In the genomic region with DNA sequence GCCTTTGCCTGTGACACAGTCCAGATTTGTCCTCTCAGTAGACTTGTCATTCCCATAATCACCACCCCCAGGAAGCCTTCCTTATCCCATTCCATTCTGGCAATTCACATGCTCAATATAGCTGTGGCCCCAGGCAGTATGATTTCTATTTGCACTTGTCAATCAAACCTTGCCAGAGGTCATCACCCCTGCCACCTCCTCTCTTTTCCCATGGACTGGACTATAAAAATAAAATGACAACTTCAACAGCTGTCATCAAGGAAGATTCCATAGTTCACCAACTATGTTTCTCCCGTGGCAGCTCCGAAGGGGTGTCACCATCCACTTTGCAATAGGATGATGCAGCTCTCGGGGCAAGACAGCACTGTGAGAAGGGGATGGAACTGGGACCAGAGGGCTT, we compare ENCODE assay signal across 33 cellular contexts.
"Had no signal": no experiment of that assay in that cellular context is flagged by ENCODE, and none has a peak within 500 bp of the region (broad histone marks: within the 10 kb centered on the region; RNA-seq: fewer than 3 reads in every experiment).

No MANE protein-coding gene starts in this region.

- H3K9me3 ChIP-seq: colonic mucosa, esophagus muscularis mucosa, gastrocnemius medialis, heart left ventricle had no signal

- H3K4me1 ChIP-seq: colonic mucosa, esophagus muscularis mucosa, foreskin keratinocyte, gastrocnemius medialis, heart left ventricle had no signal

- H3K27me3 Mint-ChIP-seq: activated B cell treated with CpG ODN at 0.5 μM for 24 hours; activated CD8-positive, alpha-beta T cell treated with anti-CD3 and anti-CD28 coated beads for 36 hours; activated naive CD8-positive, alpha-beta T cell; activated T-helper 17 cell treated with anti-CD3 and anti-CD28 coated beads, Interleukin-2, amount 50 U/mL, for 72 hours had no signal

- H3K36me3 ChIP-seq: colonic mucosa, esophagus muscularis mucosa, gastrocnemius medialis, heart left ventricle, WERI-Rb-1 had no signal

- FAIRE-seq: astrocyte, endometrium, endothelial cell of umbilical vein had no signal

- H3K4me1 Mint-ChIP-seq: activated B cell treated with CpG ODN at 0.5 μM for 24 hours; activated T-helper 17 cell treated with anti-CD3 and anti-CD28 coated beads, Interleukin-2, amount 50 U/mL, for 72 hours had no signal

- DNase-seq: activated B cell treated with CpG ODN at 0.5 μM for 24 hours; activated CD4-positive, alpha-beta T cell treated with anti-CD3 and anti-CD28 coated beads for 48 hours; activated CD4-positive, alpha-beta T cell treated with anti-CD3 and anti-CD28 coated beads, Interleukin-2, amount 50 U/mL, for 1 hour; activated CD4-positive, alpha-beta T cell treated with anti-CD3 and anti-CD28 coated beads, Interleukin-2, amount 50 U/mL, for 48 hours; activated CD8-positive, alpha-beta memory T cell treated with anti-CD3 and anti-CD28 coated beads for 24 hours; activated CD8-positive, alpha-beta T cell treated with anti-CD3 and anti-CD28 coated beads for 36 hours; activated effector memory CD4-positive, alpha-beta T cell treated with Interleukin-2 at 50 U/mL for 16 hours; activated gamma-delta T cell treated with Interleukin-2 at 50 U/mL for 16 hours; activated naive CD4-positive, alpha-beta T cell treated with anti-CD3 and anti-CD28 coated beads, Interleukin-2, amount 50 U/mL, for 16 hours; activated naive CD4-positive, alpha-beta T cell treated with Interleukin-2 at 50 U/mL for 16 hours; activated T-cell treated with anti-CD3 and anti-CD28 coated beads, Interleukin-2, amount 50 U/mL, for 4 hours; amniotic stem cell; anterior cingulate cortex; caudate nucleus; colonic mucosa; effector CD8-positive, alpha-beta T cell; foreskin keratinocyte; gastrocnemius medialis; glutamatergic neuron; heart left ventricle; T-helper 1 cell; T-helper 17 cell; T1000; WERI-Rb-1 had no signal

- H3K27ac Mint-ChIP-seq: activated B cell treated with CpG ODN at 0.5 μM for 24 hours; activated CD8-positive, alpha-beta T cell treated with anti-CD3 and anti-CD28 coated beads for 36 hours; activated naive CD8-positive, alpha-beta T cell; activated T-helper 17 cell treated with anti-CD3 and anti-CD28 coated beads, Interleukin-2, amount 50 U/mL, for 72 hours; T-helper 17 cell; T-helper 2 cell treated with Interferon-gamma antibody and Interleukin-4, amounts not matched to agents 5 μg/mL and 100 μg/mL, for 36 hours had no signal

- H3K27ac ChIP-seq: colonic mucosa, epithelial cell of prostate, esophagus muscularis mucosa, foreskin keratinocyte, gastrocnemius medialis, heart left ventricle, WERI-Rb-1 had no signal

- H3K4me3 ChIP-seq: colonic mucosa, esophagus muscularis mucosa, gastrocnemius medialis, heart left ventricle had no signal

- ATAC-seq: activated CD4-positive, CD25-positive, alpha-beta regulatory T cell treated with anti-CD3 and anti-CD28 coated beads, Interleukin-2, amount 50 U/mL, for 24 hours; activated CD8-positive, alpha-beta T cell treated with anti-CD3 and anti-CD28 coated beads for 36 hours; activated T-cell treated with anti-CD3 and anti-CD28 coated beads, Interleukin-2, amount 50 U/mL, for 4 hours; activated T-helper 17 cell treated with anti-CD3 and anti-CD28 coated beads, Interleukin-2, amount 50 U/mL, for 72 hours; foreskin keratinocyte; gastrocnemius medialis; T-helper 17 cell had no signal

- H3K4me3 Mint-ChIP-seq: activated B cell treated with CpG ODN at 0.5 μM for 24 hours; activated CD8-positive, alpha-beta T cell treated with anti-CD3 and anti-CD28 coated beads for 36 hours; activated naive CD8-positive, alpha-beta T cell; activated T-cell treated with anti-CD3 and anti-CD28 coated beads, Interleukin-2, amount 50 U/mL, for 4 hours; activated T-helper 17 cell treated with anti-CD3 and anti-CD28 coated beads, Interleukin-2, amount 50 U/mL, for 72 hours; T-helper 17 cell; T-helper 2 cell treated with Interferon-gamma antibody and Interleukin-4, amounts not matched to agents 5 μg/mL and 100 μg/mL, for 36 hours had no signal

- H3K27me3 ChIP-seq: colonic mucosa, esophagus muscularis mucosa, foreskin keratinocyte, gastrocnemius medialis, heart left ventricle had no signal

- H3K9me3 Mint-ChIP-seq: activated B cell treated with CpG ODN at 0.5 μM for 24 hours; activated CD8-positive, alpha-beta T cell treated with anti-CD3 and anti-CD28 coated beads for 36 hours; activated T-cell treated with anti-CD3 and anti-CD28 coated beads, Interleukin-2, amount 50 U/mL, for 4 hours; activated T-helper 17 cell treated with anti-CD3 and anti-CD28 coated beads, Interleukin-2, amount 50 U/mL, for 72 hours; T-helper 2 cell treated with Interferon-gamma antibody and Interleukin-4, amounts not matched to agents 5 μg/mL and 100 μg/mL, for 36 hours had no signal

- H3K36me3 Mint-ChIP-seq: activated naive CD8-positive, alpha-beta T cell had no signal
